Comparison of ENCODE assay signal across 1 cellular context in genomic region chr3:120742198-120743080, GRCh38.
TF ChIP-seq lines count a peak whose summit lies in the region.

GTF2E1 (plus strand) TSS chr3:120742744; CDS start chr3:120750553, 7,809 bp downstream.
A gene with protein sequence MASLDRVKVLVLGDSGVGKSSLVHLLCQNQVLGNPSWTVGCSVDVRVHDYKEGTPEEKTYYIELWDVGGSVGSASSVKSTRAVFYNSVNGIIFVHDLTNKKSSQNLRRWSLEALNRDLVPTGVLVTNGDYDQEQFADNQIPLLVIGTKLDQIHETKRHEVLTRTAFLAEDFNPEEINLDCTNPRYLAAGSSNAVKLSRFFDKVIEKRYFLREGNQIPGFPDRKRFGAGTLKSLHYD (minus strand): TSS chr3:120742516. CDS start chr3:120742507, 9 bp downstream.

TF ChIP-seq in GM12878, 131 proteins besides CTCF, POLR2A, EP300 and RAD21 (continued from another document and continues in another):
- TF ChIP-seq ZNF687 (IDR thresholded peaks at IDR 0.05) (no peak), MAX (IDR thresholded peaks at IDR 0.05; ENCODE audit: low read depth, low read length) (0 out of 2 replicates have a peak, but pooled peaks have one; percentile 3), TBL1XR1 (IDR thresholded peaks at IDR 0.05; ENCODE audit: low read depth, low read length) (no peak), CBFB (IDR thresholded peaks at IDR 0.05; ENCODE audit: low read depth) (peak; percentile 50; the same call in 1 of the 2 replicates), ZNF217 (IDR thresholded peaks at IDR 0.05) (no peak), PML (IDR thresholded peaks at IDR 0.05; ENCODE audit: low read length) (peak; percentile 86), YY1 (IDR thresholded peaks at IDR 0.05; ENCODE audit: low read depth, low read length) (peak; percentile 99), SMARCA5 (IDR thresholded peaks at IDR 0.05) (no peak), JUNB (IDR thresholded peaks at IDR 0.05) (no peak), MLLT1 (IDR thresholded peaks at IDR 0.05) (no peak), FOXK2 (IDR thresholded peaks at IDR 0.05) (no peak), SUPT20H (IDR thresholded peaks at IDR 0.05; ENCODE audit: borderline replicate concordance, control insufficient read depth, low read depth, low read length) (no peak), NRF1 (conservative IDR thresholded peaks at IDR 0.05; ENCODE audit: low read depth, low read length) (no peak), CHD4 (IDR thresholded peaks at IDR 0.05) (no peak), DPF2 (IDR thresholded peaks at IDR 0.05) (0 out of 2 replicates have a peak, but pooled peaks have one; percentile 41), SREBF2 (IDR thresholded peaks at IDR 0.05; ENCODE audit: low read length) (no peak), NR2C1 (IDR thresholded peaks at IDR 0.05) (peak; percentile 65), KAT2A (conservative IDR thresholded peaks at IDR 0.05; ENCODE audit: control insufficient read depth, low read depth, low read length) (no peak), SREBF1 (IDR thresholded peaks at IDR 0.05; ENCODE audit: low read length) (no peak), SP1 (IDR thresholded peaks at IDR 0.05; ENCODE audit: low read depth, low read length) (peak; percentile 91), E2F8 (IDR thresholded peaks at IDR 0.05; ENCODE audit: low read depth, partially characterized antibody) (no peak), ZBED1 (IDR thresholded peaks at IDR 0.05; ENCODE audit: borderline replicate concordance) (no peak), ETV6 (conservative IDR thresholded peaks at IDR 0.05 in 1 of 2, IDR thresholded peaks at IDR 0.05 in 1 of 2; ENCODE audit: borderline replicate concordance in 1 of 2, low read depth in 1 of 2) (no peak), STAT1 (conservative IDR thresholded peaks at IDR 0.05) (peak; percentile 18; the same call in 1 of the 2 replicates), NFYA (IDR thresholded peaks at IDR 0.05; ENCODE audit: borderline replicate concordance, low read depth, low read length) (peak; percentile 73), ATF2 (IDR thresholded peaks at IDR 0.05; ENCODE audit: low read length) (no peak), ZBTB11 (CRISPR knock-in tag; IDR thresholded peaks at IDR 0.05) (no peak), CHD1 (IDR thresholded peaks at IDR 0.05; ENCODE audit: low read depth, low read length) (no peak), IKZF1 (conservative IDR thresholded peaks at IDR 0.05) (peak; percentile 89), HSF1 (IDR thresholded peaks at IDR 0.05; ENCODE audit: low read depth, low read length) (peak; percentile 37; the same call in 1 of the 2 replicates), CREB1 (IDR thresholded peaks at IDR 0.05; ENCODE audit: low read depth) (peak; percentile 97), HDAC2 (IDR thresholded peaks at IDR 0.05) (no peak)
- TF ChIP-seq, protein P1, sequence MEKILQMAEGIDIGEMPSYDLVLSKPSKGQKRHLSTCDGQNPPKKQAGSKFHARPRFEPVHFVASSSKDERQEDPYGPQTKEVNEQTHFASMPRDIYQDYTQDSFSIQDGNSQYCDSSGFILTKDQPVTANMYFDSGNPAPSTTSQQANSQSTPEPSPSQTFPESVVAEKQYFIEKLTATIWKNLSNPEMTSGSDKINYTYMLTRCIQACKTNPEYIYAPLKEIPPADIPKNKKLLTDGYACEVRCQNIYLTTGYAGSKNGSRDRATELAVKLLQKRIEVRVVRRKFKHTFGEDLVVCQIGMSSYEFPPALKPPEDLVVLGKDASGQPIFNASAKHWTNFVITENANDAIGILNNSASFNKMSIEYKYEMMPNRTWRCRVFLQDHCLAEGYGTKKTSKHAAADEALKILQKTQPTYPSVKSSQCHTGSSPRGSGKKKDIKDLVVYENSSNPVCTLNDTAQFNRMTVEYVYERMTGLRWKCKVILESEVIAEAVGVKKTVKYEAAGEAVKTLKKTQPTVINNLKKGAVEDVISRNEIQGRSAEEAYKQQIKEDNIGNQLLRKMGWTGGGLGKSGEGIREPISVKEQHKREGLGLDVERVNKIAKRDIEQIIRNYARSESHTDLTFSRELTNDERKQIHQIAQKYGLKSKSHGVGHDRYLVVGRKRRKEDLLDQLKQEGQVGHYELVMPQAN (conservative IDR thresholded peaks at IDR 0.05): peak; percentile 89
- TF ChIP-seq, protein P2, sequence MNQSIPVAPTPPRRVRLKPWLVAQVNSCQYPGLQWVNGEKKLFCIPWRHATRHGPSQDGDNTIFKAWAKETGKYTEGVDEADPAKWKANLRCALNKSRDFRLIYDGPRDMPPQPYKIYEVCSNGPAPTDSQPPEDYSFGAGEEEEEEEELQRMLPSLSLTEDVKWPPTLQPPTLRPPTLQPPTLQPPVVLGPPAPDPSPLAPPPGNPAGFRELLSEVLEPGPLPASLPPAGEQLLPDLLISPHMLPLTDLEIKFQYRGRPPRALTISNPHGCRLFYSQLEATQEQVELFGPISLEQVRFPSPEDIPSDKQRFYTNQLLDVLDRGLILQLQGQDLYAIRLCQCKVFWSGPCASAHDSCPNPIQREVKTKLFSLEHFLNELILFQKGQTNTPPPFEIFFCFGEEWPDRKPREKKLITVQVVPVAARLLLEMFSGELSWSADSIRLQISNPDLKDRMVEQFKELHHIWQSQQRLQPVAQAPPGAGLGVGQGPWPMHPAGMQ (IDR thresholded peaks at IDR 0.05; ENCODE audit: borderline replicate concordance): no peak
- TF ChIP-seq, protein P3, sequence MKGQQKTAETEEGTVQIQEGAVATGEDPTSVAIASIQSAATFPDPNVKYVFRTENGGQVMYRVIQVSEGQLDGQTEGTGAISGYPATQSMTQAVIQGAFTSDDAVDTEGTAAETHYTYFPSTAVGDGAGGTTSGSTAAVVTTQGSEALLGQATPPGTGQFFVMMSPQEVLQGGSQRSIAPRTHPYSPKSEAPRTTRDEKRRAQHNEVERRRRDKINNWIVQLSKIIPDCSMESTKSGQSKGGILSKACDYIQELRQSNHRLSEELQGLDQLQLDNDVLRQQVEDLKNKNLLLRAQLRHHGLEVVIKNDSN (IDR thresholded peaks at IDR 0.05; ENCODE audit: borderline replicate concordance, extremely low read length, insufficient read depth, low read depth, low read length): peak; percentile 4
